Comparison of ENCODE assay signal across 13 cellular contexts in genomic region chr7:129864042-129864441, GRCh38.
DNase-seq lines count a peak whose midpoint lies in the region; ATAC-seq, FAIRE-seq and TF ChIP-seq lines count a peak whose summit lies in the region.
"Had no signal": no experiment of that assay in that cellular context is flagged by ENCODE, and none has a peak within 500 bp of the region (broad histone marks: within the 10 kb centered on the region; RNA-seq: fewer than 3 reads in every experiment).

No MANE protein-coding gene starts in this region.

- H3K79me2 ChIP-seq in keratinocyte (ENCODE audit: control insufficient read depth, insufficient read depth, low read length), result peaks cover 78% of the 10 kb centered on the region

- H3K9ac ChIP-seq in keratinocyte (ENCODE audit: control insufficient read depth, extremely low read depth, insufficient read depth, low read length), result no peak overlapping the region

- peaks cover 43% of the 10 kb centered on the region for H3K4me1 Mint-ChIP-seq in activated T-cell treated with anti-CD3 and anti-CD28 coated beads, Interleukin-2, amount 50 U/mL, for 72 hours (ENCODE audit: low read depth)

- H3K36me3 Mint-ChIP-seq in activated T-cell treated with anti-CD3 and anti-CD28 coated beads, Interleukin-2, amount 50 U/mL, for 72 hours (ENCODE audit: insufficient read depth in 2 of 2), result peaks cover 0 to 4% of the 10 kb centered on the region in 2 donors

- WGBS in thyroid gland, 2 donors, result 14 to 25% methylated on average over 3 of the region's 3 CpGs

- H3K27ac Mint-ChIP-seq in activated T-cell treated with anti-CD3 and anti-CD28 coated beads, Interleukin-2, amount 50 U/mL, for 72 hours, result no peak overlapping the region
- H3K27ac Mint-ChIP-seq: stimulated activated naive B cell treated with anti-CD40 and anti-IgM and Interleukin-4, amounts not matched to agents 10 μg/mL and 1 μg/mL and 100 μg/mL, for 72 hours had no signal

- peak overlapping the region; percentile 3 for H3K27ac ChIP-seq in keratinocyte (ENCODE audit: control insufficient read depth, insufficient read depth, low read length)
- peak overlapping the region; percentile 91 to 99 (median 97) for H3K27ac ChIP-seq in thyroid gland

- H3K27me3 ChIP-seq in keratinocyte (ENCODE audit: control insufficient read depth, extremely low read depth, insufficient read depth, low read length) (no peaks in the 10 kb centered on the region), thyroid gland (no peaks in the 10 kb centered on the region)

- FAIRE-seq in keratinocyte (lab: Jason Lieb, UNC), result no peak
- FAIRE-seq: bronchial epithelial cell had no signal

- H2AFZ ChIP-seq in keratinocyte (ENCODE audit: control insufficient read depth, low read length), result no peak overlapping the region

- TF ChIP-seq CTCF in cardiac fibroblast (IDR thresholded peaks at IDR 0.05; ENCODE audit: low read depth, low read length) (no peak), keratinocyte (optimal IDR thresholded peaks at IDR 0.05 in 1 of 3, IDR thresholded peaks at IDR 0.05 in 1 of 3, conservative IDR thresholded peaks at IDR 0.05 in 1 of 3; ENCODE audit: extremely low read depth in 1 of 3, insufficient read depth in 2 of 3, low read length in 3 of 3) (no peak), thyroid gland (IDR thresholded peaks at IDR 0.05) (no peak)

- DNase-seq in NCI-H226 (peak; percentile 41), cardiac fibroblast (ENCODE audit: low read depth in 2 of 2) (peak; percentile 40 to 94), keratinocyte (ENCODE audit: low read depth, low spot score) (no peak), thyroid gland (peak; percentile 54 to 60), pons (ENCODE audit: low spot score) (no peak), HPDE6-E6E7 (ENCODE audit: extremely low spot score) (no peak)
- DNase-seq in activated T-cell treated with anti-CD3 and anti-CD28 coated beads, Interleukin-2, amount 50 U/mL, for 72 hours, result no peak
- DNase-seq: activated T-cell treated with anti-CD3 and anti-CD28 coated beads, Interleukin-2, amount 50 U/mL, for 48 hours; Kasumi-1; RPMI8226; stimulated activated naive B cell treated with anti-CD40 and anti-IgM and Interleukin-4, amounts not matched to agents 10 μg/mL and 1 μg/mL and 100 μg/mL, for 72 hours had no signal

- no peaks in the 10 kb centered on the region for H3K27me3 Mint-ChIP-seq in activated T-cell treated with anti-CD3 and anti-CD28 coated beads, Interleukin-2, amount 50 U/mL, for 72 hours (ENCODE audit: low read depth)
- H3K27me3 Mint-ChIP-seq: stimulated activated naive B cell treated with anti-CD40 and anti-IgM and Interleukin-4, amounts not matched to agents 10 μg/mL and 1 μg/mL and 100 μg/mL, for 72 hours had no signal

- intact Hi-C loops in thyroid gland (cut with DNase I), result no loop called here

- no peaks in the 10 kb centered on the region for H3K9me3 ChIP-seq in keratinocyte (ENCODE audit: control insufficient read depth, low read depth, low read length)
- no peaks in the 10 kb centered on the region for H3K9me3 ChIP-seq in thyroid gland

- H3K36me3 ChIP-seq in keratinocyte (ENCODE audit: control insufficient read depth in 2 of 2, extremely low read depth in 1 of 2, insufficient read depth in 2 of 2, low read length in 2 of 2), result peaks cover 0 to 3% of the 10 kb centered on the region in 2 experiments
- H3K36me3 ChIP-seq in thyroid gland, result no peaks in the 10 kb centered on the region

- no peak overlapping the region for H3K4me3 Mint-ChIP-seq in activated T-cell treated with anti-CD3 and anti-CD28 coated beads, Interleukin-2, amount 50 U/mL, for 72 hours
- H3K4me3 Mint-ChIP-seq: stimulated activated naive B cell treated with anti-CD40 and anti-IgM and Interleukin-4, amounts not matched to agents 10 μg/mL and 1 μg/mL and 100 μg/mL, for 72 hours had no signal

- H3K4me2 ChIP-seq in keratinocyte (ENCODE audit: control insufficient read depth, extremely low read depth, insufficient read depth, low read depth, low read length), result no peak overlapping the region

- H3K9me1 ChIP-seq in keratinocyte (ENCODE audit: control insufficient read depth, extremely low read depth, insufficient read depth, low read length), result peaks cover 3% of the 10 kb centered on the region

- H3K4me1 ChIP-seq in keratinocyte (ENCODE audit: control insufficient read depth, extremely low read depth, insufficient read depth, low read length), result peaks cover 34% of the 10 kb centered on the region
- H3K4me1 ChIP-seq in thyroid gland, result peaks cover 68 to 81% of the 10 kb centered on the region in 2 donors

- ATAC-seq in activated T-cell treated with anti-CD3 and anti-CD28 coated beads, Interleukin-2, amount 50 U/mL, for 72 hours (replicated peaks in 1 of 2), result no peak
- no peak for ATAC-seq in HG02678 (IDR thresholded peaks at IDR 0.05; ENCODE audit: unreplicated experiment)
- ATAC-seq: stimulated activated naive B cell treated with anti-CD40 and anti-IgM and Interleukin-4, amounts not matched to agents 10 μg/mL and 1 μg/mL and 100 μg/mL, for 72 hours had no signal

- no peaks in the 10 kb centered on the region for H3K9me3 Mint-ChIP-seq in activated T-cell treated with anti-CD3 and anti-CD28 coated beads, Interleukin-2, amount 50 U/mL, for 72 hours
- H3K9me3 Mint-ChIP-seq: stimulated activated naive B cell treated with anti-CD40 and anti-IgM and Interleukin-4, amounts not matched to agents 10 μg/mL and 1 μg/mL and 100 μg/mL, for 72 hours had no signal

- no peak overlapping the region for H3K4me3 ChIP-seq in cardiac fibroblast (replicated peaks in 1 of 2; ENCODE audit: low read depth in 2 of 2, low read length in 2 of 2)
- no peak overlapping the region for H3K4me3 ChIP-seq in keratinocyte (ENCODE audit: control insufficient read depth in 2 of 3, extremely low read depth in 1 of 3, insufficient read depth in 2 of 3, low read depth in 1 of 3, low read length in 3 of 3)
- H3K4me3 ChIP-seq in thyroid gland (replicated peaks in 1 of 3), result no peak overlapping the region

- peak in 1 of 2 donors; percentile 27 for TF ChIP-seq POLR2A in thyroid gland (IDR thresholded peaks at IDR 0.05)

- dilution Hi-C loops in keratinocyte (cut with MboI; ENCODE audit: extremely low pct_ligation_motif_present, low sequenced_read_pairs), result no loop called here

- H4K20me1 ChIP-seq in keratinocyte (ENCODE audit: control insufficient read depth, extremely low read depth, insufficient read depth, low read length), result no peaks in the 10 kb centered on the region

Comparison
In these comparisons a context has a peak if more than half of its experiments do, and no peak if none do; other contexts are left out.
1. DNase-seq: peak in NCI-H226 (single experiment), cardiac fibroblast (2 of 2) and thyroid gland (2 of 2); none in keratinocyte (single experiment), activated T-cell treated with anti-CD3 and anti-CD28 coated beads, Interleukin-2, amount 50 U/mL, for 72 hours (0 of 2), pons (single experiment) and HPDE6-E6E7 (single experiment).